17 cellular contexts compared by ENCODE assay signal in genomic region chr2:67572721-67573485, GRCh38.
DNase-seq lines count a peak whose midpoint lies in the region; ATAC-seq, FAIRE-seq and TF ChIP-seq lines count a peak whose summit lies in the region.
"Had no signal": no experiment of that assay in that cellular context is flagged by ENCODE, and none has a peak within 500 bp of the region (broad histone marks: within the 10 kb centered on the region; RNA-seq: fewer than 3 reads in every experiment).

No MANE protein-coding gene starts in this region.

- TF ChIP-seq POLR2A in GM12891 (IDR thresholded peaks at IDR 0.05; ENCODE audit: low read depth, low read length): no peak

- intact Hi-C loops in Right ventricle myocardium superior (cut with DNase I) (no loop called here), cardiac septum (cut with DNase I) (no loop called here), left colon (cut with DNase I, micrococcal nuclease) (no loop called here), aorta (cut with DNase I) (no loop called here)

- H3K9me3 Mint-ChIP-seq in chondrocyte (ENCODE audit: low read depth) (peaks cover 15% of the 10 kb centered on the region), progenitor cell of endocrine pancreas (ENCODE audit: low read depth) (peaks cover 7% of the 10 kb centered on the region)
- H3K9me3 Mint-ChIP-seq: activated B cell treated with CpG ODN at 0.5 μM for 24 hours had no signal

- H3K27ac Mint-ChIP-seq in chondrocyte (ENCODE audit: unreplicated experiment) (peak overlapping the region; percentile 41), progenitor cell of endocrine pancreas (no peak overlapping the region)
- H3K27ac Mint-ChIP-seq: activated B cell treated with CpG ODN at 0.5 μM for 24 hours; brain; effector memory CD8-positive, alpha-beta T cell had no signal

- H3K36me3 ChIP-seq in aorta (ENCODE audit: control insufficient read depth in 1 of 2, insufficient read depth in 2 of 2, low read length in 1 of 2): no peaks in the 10 kb centered on the region

- H3K4me1 Mint-ChIP-seq in chondrocyte (ENCODE audit: low read depth) (peaks cover 23% of the 10 kb centered on the region), progenitor cell of endocrine pancreas (ENCODE audit: low read depth) (peaks cover 2% of the 10 kb centered on the region)
- H3K4me1 Mint-ChIP-seq: activated B cell treated with CpG ODN at 0.5 μM for 24 hours, brain had no signal

- H3K4me3 Mint-ChIP-seq in chondrocyte (ENCODE audit: unreplicated experiment) (no peak overlapping the region), progenitor cell of endocrine pancreas (ENCODE audit: low read depth) (no peak overlapping the region)
- H3K4me3 Mint-ChIP-seq: activated B cell treated with CpG ODN at 0.5 μM for 24 hours; brain; effector memory CD8-positive, alpha-beta T cell had no signal

- H3K27me3 Mint-ChIP-seq in chondrocyte (ENCODE audit: low read depth) (no peaks in the 10 kb centered on the region), progenitor cell of endocrine pancreas (no peaks in the 10 kb centered on the region)
- H3K27me3 Mint-ChIP-seq: activated B cell treated with CpG ODN at 0.5 μM for 24 hours; effector memory CD8-positive, alpha-beta T cell had no signal

- H3K9me3 ChIP-seq in aorta (ENCODE audit: control insufficient read depth, low read length): no peaks in the 10 kb centered on the region
- H3K9me3 ChIP-seq: testis had no signal

- TF ChIP-seq CTCF in chondrocyte (IDR thresholded peaks at IDR 0.05) (no peak), progenitor cell of endocrine pancreas (IDR thresholded peaks at IDR 0.05; ENCODE audit: unreplicated experiment) (no peak)

- H3K4me1 ChIP-seq in aorta (ENCODE audit: control insufficient read depth in 1 of 2, insufficient read depth in 2 of 2, low read length in 2 of 2): peaks cover 0 to 3% of the 10 kb centered on the region in 2 donors
- H3K4me1 ChIP-seq: testis had no signal

- H3K27me3 ChIP-seq in aorta (ENCODE audit: control insufficient read depth in 1 of 2, insufficient read depth in 2 of 2, low read length in 1 of 2): no peaks in the 10 kb centered on the region
- H3K27me3 ChIP-seq: testis had no signal

- WGBS in aorta, 2 donors: 45 to 53% methylated on average over 3 of the region's 3 CpGs

- no peak overlapping the region for H3K4me3 ChIP-seq in aorta (ENCODE audit: low read length in 2 of 2)
- H3K4me3 ChIP-seq: testis had no signal

- H3K36me3 Mint-ChIP-seq in chondrocyte (ENCODE audit: low read depth): no peaks in the 10 kb centered on the region
- peaks cover 1% of the 10 kb centered on the region for H3K36me3 Mint-ChIP-seq in progenitor cell of endocrine pancreas (ENCODE audit: insufficient read depth)
- H3K36me3 Mint-ChIP-seq: brain had no signal

- FAIRE-seq in GM12891 (lab: Jason Lieb, UNC): no peak

- no peak for DNase-seq in Right ventricle myocardium superior
- DNase-seq in cardiac septum (ENCODE audit: low spot score): no peak
- DNase-seq in chondrocyte (ENCODE audit: low spot score): no peak
- DNase-seq in left colon: peak; percentile 29 to 49
- peak in 1 of 2 donors; percentile 48 for DNase-seq in aorta
- DNase-seq in GM12891 (ENCODE audit: insufficient read length, low spot score): no peak
- DNase-seq in DMS153 (lab: John Stamatoyannopoulos, UW): no peak
- no peak for DNase-seq in progenitor cell of endocrine pancreas (ENCODE audit: low spot score, unreplicated experiment)
- DNase-seq: activated B cell treated with CpG ODN at 0.5 μM for 24 hours; activated gamma-delta T cell; effector memory CD8-positive, alpha-beta T cell; islet precursor cell; NCI-H1436 treated with DMSO at 0.1 percent for 48 hours; T-helper 1 cell; testis had no signal

- no peak overlapping the region for H3K27ac ChIP-seq in aorta (ENCODE audit: low read depth in 1 of 2, low read length in 2 of 2)
- H3K27ac ChIP-seq: KMS-11 had no signal

- ATAC-seq in Right ventricle myocardium superior (ENCODE audit: poor library complexity): peak; percentile 59
- ATAC-seq in left colon: peak; percentile 93
- ATAC-seq in aorta (ENCODE audit: low FRiP score): peak; percentile 39
- ATAC-seq: effector memory CD8-positive, alpha-beta T cell had no signal

TF ChIP-seq in GM12891, 5 proteins besides CTCF, POLR2A, EP300 and RAD21:
- no peak for TF ChIP-seq POLR2AphosphoS5 (IDR thresholded peaks at IDR 0.05; ENCODE audit: low read depth, low read length)
- no peak for TF ChIP-seq POU2F2 (IDR thresholded peaks at IDR 0.05; ENCODE audit: low read depth, low read length)
- no peak for TF ChIP-seq SPI1 (IDR thresholded peaks at IDR 0.05; ENCODE audit: low read depth, low read length)
- no peak for TF ChIP-seq PAX5 (IDR thresholded peaks at IDR 0.05; ENCODE audit: insufficient read depth, low read length, severe bottlenecking)
- TF ChIP-seq TAF1 (IDR thresholded peaks at IDR 0.05; ENCODE audit: low read depth, low read length): no peak

Comparison
In these comparisons a context has a peak if more than half of its experiments do, and no peak if none do; other contexts are left out.
1. ATAC-seq: peak in every context shown above with its lines; median percentile 93 in left colon; 59 in Right ventricle myocardium superior; 39 in aorta.
2. DNase-seq: peak in left colon (2 of 2); none in Right ventricle myocardium superior (single experiment), cardiac septum (single experiment), chondrocyte (single experiment), GM12891 (single experiment), DMS153 (single experiment) and progenitor cell of endocrine pancreas (single experiment).